12 cellular contexts compared by ENCODE assay signal in genomic region chr7:94303736-94304135, GRCh38.
DNase-seq lines count a peak whose midpoint lies in the region; ATAC-seq and TF ChIP-seq lines count a peak whose summit lies in the region.
"Had no signal": no experiment of that assay in that cellular context is flagged by ENCODE, and none has a peak within 500 bp of the region (broad histone marks: within the 10 kb centered on the region; RNA-seq: fewer than 3 reads in every experiment).

No MANE protein-coding gene starts in this region.

- DNase-seq in A673 (ENCODE audit: low spot score) (peak; percentile 39), SJSA1 (ENCODE audit: low read depth in 1 of 2, low spot score in 2 of 2) (peak; percentile 39 to 47), heart left ventricle (peak in 3 of 5 donors; percentile 33 to 49 (median 34)), trophoblast cell (peak in 1 of 2 donors; percentile 39), mesenteric fat pad (ENCODE audit: low spot score) (no peak), head of caudate nucleus (no peak), RKO (ENCODE audit: low spot score) (no peak)
- no peak for DNase-seq in activated CD4-positive, alpha-beta memory T cell treated with anti-CD3 and anti-CD28 coated beads for 36 hours
- DNase-seq: activated naive CD4-positive, alpha-beta T cell treated with Interleukin-2 at 50 U/mL for 16 hours; naive thymus-derived CD8-positive, alpha-beta T cell; WERI-Rb-1 had no signal

- no peak overlapping the region for H3K9ac ChIP-seq in trophoblast cell (ENCODE audit: low read length)

- POLR2A ChIA-PET in A673 (lab: Charles Lee; ENCODE audit: low non-redundant PET), result interaction anchor here (0.6 kb wide), 1 partner anchor 1961 kb away, joined by 5 read pairs; no protein-coding TSS in a partner anchor
- POLR2A ChIA-PET in activated CD4-positive, alpha-beta memory T cell treated with anti-CD3 and anti-CD28 coated beads for 36 hours (lab: Charles Lee), result no interaction called here

- TF ChIP-seq POLR2A in heart left ventricle (IDR thresholded peaks at IDR 0.05), result no peak

- H3K4me2 ChIP-seq in trophoblast cell (ENCODE audit: low read length), result no peak overlapping the region

- no peaks in the 10 kb centered on the region for H3K27me3 Mint-ChIP-seq in activated CD4-positive, alpha-beta memory T cell treated with anti-CD3 and anti-CD28 coated beads for 36 hours

- no peak overlapping the region for H3K23ac ChIP-seq in trophoblast cell (ENCODE audit: low read length)

- no peak overlapping the region for H3K14ac ChIP-seq in trophoblast cell (ENCODE audit: low read length)

- H3K4me1 Mint-ChIP-seq in activated CD4-positive, alpha-beta memory T cell treated with anti-CD3 and anti-CD28 coated beads for 36 hours (ENCODE audit: low read depth), result no peaks in the 10 kb centered on the region
- H3K4me1 Mint-ChIP-seq: B cell; naive thymus-derived CD8-positive, alpha-beta T cell had no signal

- H3K27me3 ChIP-seq in A673 (replicated peaks; ENCODE audit: insufficient read depth, low read depth, low read length, poor library complexity), result no peaks in the 10 kb centered on the region
- no peaks in the 10 kb centered on the region for H3K27me3 ChIP-seq in SJSA1 (replicated peaks)
- H3K27me3 ChIP-seq in heart left ventricle, result no peaks in the 10 kb centered on the region
- H3K27me3 ChIP-seq in trophoblast cell (ENCODE audit: insufficient read depth, low read length), result no peaks in the 10 kb centered on the region

- no peak overlapping the region for H2BK120ac ChIP-seq in trophoblast cell (ENCODE audit: insufficient read depth, low read length, poor library complexity)

- BruUV-seq in A673 (replicated peaks; lab: Mats Ljungman, UMichigan), result no TSS peak

- H3K27ac Mint-ChIP-seq in activated CD4-positive, alpha-beta memory T cell treated with anti-CD3 and anti-CD28 coated beads for 36 hours, result no peak overlapping the region
- H3K27ac Mint-ChIP-seq: B cell; naive thymus-derived CD8-positive, alpha-beta T cell had no signal

- no peak overlapping the region for H3K4ac ChIP-seq in trophoblast cell (ENCODE audit: low read depth, low read length)

- no peak overlapping the region for H3K18ac ChIP-seq in trophoblast cell (ENCODE audit: low read length)

- intact Hi-C loops in A673 (cut with micrococcal nuclease; ENCODE audit: unreplicated experiment), result loop anchor here (5.0 kb wide), 1 partner anchor 39 kb away; no protein-coding TSS in a partner anchor
- intact Hi-C loops in heart left ventricle (cut with DNase I), result loop anchor here in 4 of 10 donors (2.0 to 10.0 kb wide), 4 partner anchors 44 to 89 kb away; no protein-coding TSS in a partner anchor
- intact Hi-C loops in head of caudate nucleus (cut with DNase I), result no loop called here
- intact Hi-C loops in activated CD4-positive, alpha-beta memory T cell treated with anti-CD3 and anti-CD28 coated beads for 36 hours (cut with micrococcal nuclease), result no loop called here

- 30 to 49% (median 37%) methylated on average over 6 of the region's 6 CpGs for WGBS in heart left ventricle, 4 donors
- WGBS in trophoblast cell (ENCODE audit: extremely low coverage, insufficient coverage, insufficient read length), result no CpG with 5 or more reads among the region's 6 CpGs

- peaks cover 3% of the 10 kb centered on the region for H3K9me3 Mint-ChIP-seq in activated CD4-positive, alpha-beta memory T cell treated with anti-CD3 and anti-CD28 coated beads for 36 hours

- H2BK12ac ChIP-seq in trophoblast cell (ENCODE audit: low read length), result no peak overlapping the region

- no peak overlapping the region for H4K12ac ChIP-seq in trophoblast cell (ENCODE audit: low read depth, low read length)

- H3K4me3 ChIP-seq in A673 (ENCODE audit: low read depth, low read length, poor library complexity, severe bottlenecking) (no peak overlapping the region), SJSA1 (no peak overlapping the region), heart left ventricle (peak overlapping the region in 1 of 12 donors; percentile 11), trophoblast cell (ENCODE audit: low read depth, low read length) (no peak overlapping the region)

- no peak overlapping the region for H4K8ac ChIP-seq in trophoblast cell (ENCODE audit: low read depth, low read length)

- H3K4me1 ChIP-seq in A673 (ENCODE audit: insufficient read depth, low read length, poor library complexity, severe bottlenecking), result peaks cover 31% of the 10 kb centered on the region
- peaks cover 56% of the 10 kb centered on the region for H3K4me1 ChIP-seq in SJSA1 (replicated peaks)
- peaks cover 0 to 36% (median 13%) of the 10 kb centered on the region in 12 donors for H3K4me1 ChIP-seq in heart left ventricle
- H3K4me1 ChIP-seq in trophoblast cell (ENCODE audit: control insufficient read depth in 1 of 2, insufficient read depth in 2 of 2, low read length in 2 of 2), result peaks cover 13 to 27% of the 10 kb centered on the region in 2 experiments

- peaks cover 17% of the 10 kb centered on the region for H3K79me1 ChIP-seq in trophoblast cell (ENCODE audit: low read length)

- H3K27ac ChIP-seq in A673 (ENCODE audit: low read depth, low read length, poor library complexity, severe bottlenecking), result no peak overlapping the region
- H3K27ac ChIP-seq in SJSA1, result peak overlapping the region; percentile 17; the same call in 1 of the 2 replicates
- H3K27ac ChIP-seq in heart left ventricle, result peak overlapping the region in 11 of 12 donors; percentile 34 to 87 (median 63)
- H3K27ac ChIP-seq in trophoblast cell (ENCODE audit: low read depth, low read length), result no peak overlapping the region
- H3K27ac ChIP-seq: WERI-Rb-1 had no signal

- H3K36me3 Mint-ChIP-seq in activated CD4-positive, alpha-beta memory T cell treated with anti-CD3 and anti-CD28 coated beads for 36 hours, result no peaks in the 10 kb centered on the region
- H3K36me3 Mint-ChIP-seq: naive thymus-derived CD8-positive, alpha-beta T cell had no signal

- peak; percentile 47 to 76 (median 58) for ATAC-seq in heart left ventricle
- ATAC-seq: naive thymus-derived CD8-positive, alpha-beta T cell had no signal

- TF ChIP-seq CTCF in A673 (conservative IDR thresholded peaks at IDR 0.05; ENCODE audit: low read depth, low read length), result no peak
- TF ChIP-seq CTCF in heart left ventricle (IDR thresholded peaks at IDR 0.05), result no peak

- H3K79me2 ChIP-seq in trophoblast cell (ENCODE audit: control insufficient read depth, insufficient read depth, low read length, poor library complexity), result peaks cover 3% of the 10 kb centered on the region

- H2AK5ac ChIP-seq in trophoblast cell (ENCODE audit: low read length), result no peak overlapping the region

- peak overlapping the region; percentile 74 for H4K91ac ChIP-seq in trophoblast cell (ENCODE audit: low read depth, low read length)

- H2BK5ac ChIP-seq in trophoblast cell (ENCODE audit: low read depth, low read length, poor library complexity), result peak overlapping the region; percentile 69

- H3K9me3 ChIP-seq in A673 (ENCODE audit: low read depth, low read length, poor library complexity, severe bottlenecking) (no peaks in the 10 kb centered on the region), SJSA1 (replicated peaks) (no peaks in the 10 kb centered on the region), heart left ventricle (no peaks in the 10 kb centered on the region), trophoblast cell (ENCODE audit: insufficient read depth, low read depth, low read length) (no peaks in the 10 kb centered on the region)

- CTCF ChIA-PET in A673 (lab: Charles Lee), result no interaction called here
- CTCF ChIA-PET in activated CD4-positive, alpha-beta memory T cell treated with anti-CD3 and anti-CD28 coated beads for 36 hours (lab: Charles Lee), result no interaction called here

- H3K36me3 ChIP-seq in A673 (ENCODE audit: insufficient read depth, low read length, poor library complexity, severe bottlenecking) (no peaks in the 10 kb centered on the region), SJSA1 (no peaks in the 10 kb centered on the region), heart left ventricle (no peaks in the 10 kb centered on the region), trophoblast cell (ENCODE audit: control insufficient read depth in 1 of 2, insufficient read depth in 2 of 2, low read length in 2 of 2) (no peaks in the 10 kb centered on the region)
- H3K36me3 ChIP-seq: WERI-Rb-1 had no signal

- H3K4me3 Mint-ChIP-seq in activated CD4-positive, alpha-beta memory T cell treated with anti-CD3 and anti-CD28 coated beads for 36 hours, result no peak overlapping the region
- H3K4me3 Mint-ChIP-seq: B cell; naive thymus-derived CD8-positive, alpha-beta T cell had no signal

- H2AFZ ChIP-seq in trophoblast cell (ENCODE audit: insufficient read depth, low read length, poor library complexity), result no peak overlapping the region

Comparison
In these comparisons a context has a peak if more than half of its experiments do, and no peak if none do; other contexts are left out.
1. DNase-seq: peak in A673 (single experiment), SJSA1 (2 of 2) and heart left ventricle (3 of 5); none in mesenteric fat pad (single experiment), head of caudate nucleus (0 of 42), RKO (single experiment) and activated CD4-positive, alpha-beta memory T cell treated with anti-CD3 and anti-CD28 coated beads for 36 hours (single experiment).
2. H3K27ac ChIP-seq: peak in SJSA1 (single experiment) and heart left ventricle (11 of 12); none in A673 (single experiment) and trophoblast cell (single experiment).